8 cellular contexts compared by ENCODE assay signal in genomic region chr10:19815478-19816419, GRCh38. TPM values are rescaled to one million over a fixed set of nuclear protein-coding genes. Genes with fewer than 3 reads are reported as not detected.
DNase-seq lines count a peak whose midpoint lies in the region; ATAC-seq, FAIRE-seq and TF ChIP-seq lines count a peak whose summit lies in the region.

No MANE protein-coding gene starts in this region.

- in situ Hi-C loops in K562 (cut with MboI): no loop called here

- CTCF ChIA-PET in K562 (lab: Yijun Ruan, JAX; ENCODE audit: low intra/inter-chr PET ratio): no interaction called here

- FAIRE-seq in K562 (lab: Jason Lieb, UNC): no peak

- no peak for TF ChIP-seq EP300 in K562 (IDR thresholded peaks at IDR 0.05; ENCODE audit: low read length)

- 2% methylated on average over 22 of the region's 79 CpGs for WGBS in K562 (ENCODE audit: insufficient coverage, low coverage, missing lambda C conversion rate)

- POLR2A ChIA-PET in K562 (lab: Yijun Ruan, JAX): no interaction called here

- H3K79me2 ChIP-seq in K562 (ENCODE audit: control insufficient read depth, insufficient read depth, low read length): no peaks in the 10 kb centered on the region

- no peak overlapping the region for H3K27ac ChIP-seq in K562 (ENCODE audit: extremely low read depth, low read depth, low read length)

- H2AFZ ChIP-seq in K562 (ENCODE audit: low read depth, low read length): no peak overlapping the region

- no peak overlapping the region for H3K9ac ChIP-seq in K562 (ENCODE audit: insufficient read depth in 1 of 2, low read depth in 2 of 2, low read length in 2 of 2)

- H4K20me1 ChIP-seq in K562 (replicated peaks; ENCODE audit: control insufficient read depth, insufficient read depth, low read length): no peaks in the 10 kb centered on the region

- H3K9me1 ChIP-seq in K562 (ENCODE audit: control insufficient read depth, insufficient read depth, low read length): no peaks in the 10 kb centered on the region

- H3K9me3 ChIP-seq in K562 (replicated peaks; ENCODE audit: control insufficient read depth, insufficient read depth, low read depth, low read length): no peaks in the 10 kb centered on the region

- no peak for TF ChIP-seq POLR2A in K562 (conservative IDR thresholded peaks at IDR 0.05)

- DNase-seq in MV-4-11 (lab: John Stamatoyannopoulos, UW): peak; percentile 71
- peak in 1 of 4 experiments; percentile 8 for DNase-seq in K562 (ENCODE audit: extremely low read depth in 1 of 4, low spot score in 3 of 4)
- DNase-seq in renal cortical epithelial cell (ENCODE audit: low read depth): peak; percentile 36

- no peak overlapping the region for H3K4me3 ChIP-seq in K562
- H3K4me3 ChIP-seq in iPS-11a (ENCODE audit: low read depth, low read length): peak overlapping the region; percentile 91

- intact Hi-C loops in K562 (cut with micrococcal nuclease): no loop called here

- peaks cover 0 to 18% of the 10 kb centered on the region in 2 experiments; a peak in 2 of 5 replicates for H3K4me1 ChIP-seq in K562 (replicated peaks in 1 of 2; ENCODE audit: control insufficient read depth in 2 of 2, insufficient read depth in 2 of 2, low read length in 2 of 2)

- no peak for TF ChIP-seq RAD21 in K562 (CRISPR knock-in tag; conservative IDR thresholded peaks at IDR 0.05 in 1 of 2, IDR thresholded peaks at IDR 0.05 in 1 of 2)

- BruUV-seq in K562 (replicated peaks; lab: Mats Ljungman, UMichigan): no TSS peak

- no peak overlapping the region for H3K4me2 ChIP-seq in K562 (ENCODE audit: insufficient read depth, low read length)

- ATAC-seq in GM18907 (IDR thresholded peaks at IDR 0.05; ENCODE audit: unreplicated experiment): peak; percentile 42
- peak; percentile 61 for ATAC-seq in K562
- no peak for ATAC-seq in HG03378 (IDR thresholded peaks at IDR 0.05; ENCODE audit: unreplicated experiment)
- no peak for ATAC-seq in HG02884 (IDR thresholded peaks at IDR 0.05; ENCODE audit: unreplicated experiment)
- ATAC-seq in GM21367 (IDR thresholded peaks at IDR 0.05; ENCODE audit: unreplicated experiment): no peak

- H3K36me3 ChIP-seq in K562 (ENCODE audit: control insufficient read depth, insufficient read depth, low read length): no peaks in the 10 kb centered on the region

- TF ChIP-seq CTCF in K562 (IDR thresholded peaks at IDR 0.05 in 2 of 3, conservative IDR thresholded peaks at IDR 0.05 in 1 of 3; ENCODE audit: insufficient read depth in 2 of 3, low read depth in 1 of 3, low read length in 3 of 3): no peak

- H3K27me3 ChIP-seq in K562 (ENCODE audit: control insufficient read depth in 2 of 2, insufficient read depth in 2 of 2, low read length in 2 of 2): peaks cover 0 to 15% of the 10 kb centered on the region in 2 experiments; a peak in 3 of 5 replicates

TF ChIP-seq in K562, 482 proteins besides CTCF, POLR2A, EP300 and RAD21 (continues in another document):
- no peak for TF ChIP-seq TCF3 (CRISPR knock-in tag; IDR thresholded peaks at IDR 0.05)
- TF ChIP-seq NR2C2 (CRISPR knock-in tag; IDR thresholded peaks at IDR 0.05): no peak
- no peak for TF ChIP-seq NR2C2 (tag; IDR thresholded peaks at IDR 0.05)
- no peak for TF ChIP-seq CREB1 (IDR thresholded peaks at IDR 0.05)
- TF ChIP-seq CREB1 (CRISPR knock-in tag; IDR thresholded peaks at IDR 0.05): no peak
- no peak for TF ChIP-seq E2F5 (CRISPR knock-in tag; IDR thresholded peaks at IDR 0.05)
- TF ChIP-seq SIRT6 (IDR thresholded peaks at IDR 0.05; ENCODE audit: low read depth, low read length): no peak
- TF ChIP-seq ZNF263 (CRISPR knock-in tag; IDR thresholded peaks at IDR 0.05; ENCODE audit: borderline replicate concordance): peak; percentile 86
- TF ChIP-seq SMAD1 (IDR thresholded peaks at IDR 0.05; ENCODE audit: low read depth, low read length, partially characterized antibody): no peak
- no peak for TF ChIP-seq RFX5 (IDR thresholded peaks at IDR 0.05; ENCODE audit: low read depth, low read length)
- TF ChIP-seq ZBTB1 (CRISPR knock-in tag; IDR thresholded peaks at IDR 0.05; ENCODE audit: borderline replicate concordance, low read depth): 0 out of 2 replicates have a peak, but pooled peaks have one; percentile 32
- no peak for TF ChIP-seq BCOR (IDR thresholded peaks at IDR 0.05)
- no peak for TF ChIP-seq ZNF436 (CRISPR knock-in tag; IDR thresholded peaks at IDR 0.05)
- no peak for TF ChIP-seq NFXL1 (CRISPR knock-in tag; IDR thresholded peaks at IDR 0.05)
- TF ChIP-seq, protein P1, sequence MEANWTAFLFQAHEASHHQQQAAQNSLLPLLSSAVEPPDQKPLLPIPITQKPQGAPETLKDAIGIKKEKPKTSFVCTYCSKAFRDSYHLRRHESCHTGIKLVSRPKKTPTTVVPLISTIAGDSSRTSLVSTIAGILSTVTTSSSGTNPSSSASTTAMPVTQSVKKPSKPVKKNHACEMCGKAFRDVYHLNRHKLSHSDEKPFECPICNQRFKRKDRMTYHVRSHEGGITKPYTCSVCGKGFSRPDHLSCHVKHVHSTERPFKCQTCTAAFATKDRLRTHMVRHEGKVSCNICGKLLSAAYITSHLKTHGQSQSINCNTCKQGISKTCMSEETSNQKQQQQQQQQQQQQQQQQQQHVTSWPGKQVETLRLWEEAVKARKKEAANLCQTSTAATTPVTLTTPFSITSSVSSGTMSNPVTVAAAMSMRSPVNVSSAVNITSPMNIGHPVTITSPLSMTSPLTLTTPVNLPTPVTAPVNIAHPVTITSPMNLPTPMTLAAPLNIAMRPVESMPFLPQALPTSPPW (CRISPR knock-in tag; IDR thresholded peaks at IDR 0.05): 0 out of 2 replicates have a peak, but pooled peaks have one; percentile 15
- TF ChIP-seq, protein P2, sequence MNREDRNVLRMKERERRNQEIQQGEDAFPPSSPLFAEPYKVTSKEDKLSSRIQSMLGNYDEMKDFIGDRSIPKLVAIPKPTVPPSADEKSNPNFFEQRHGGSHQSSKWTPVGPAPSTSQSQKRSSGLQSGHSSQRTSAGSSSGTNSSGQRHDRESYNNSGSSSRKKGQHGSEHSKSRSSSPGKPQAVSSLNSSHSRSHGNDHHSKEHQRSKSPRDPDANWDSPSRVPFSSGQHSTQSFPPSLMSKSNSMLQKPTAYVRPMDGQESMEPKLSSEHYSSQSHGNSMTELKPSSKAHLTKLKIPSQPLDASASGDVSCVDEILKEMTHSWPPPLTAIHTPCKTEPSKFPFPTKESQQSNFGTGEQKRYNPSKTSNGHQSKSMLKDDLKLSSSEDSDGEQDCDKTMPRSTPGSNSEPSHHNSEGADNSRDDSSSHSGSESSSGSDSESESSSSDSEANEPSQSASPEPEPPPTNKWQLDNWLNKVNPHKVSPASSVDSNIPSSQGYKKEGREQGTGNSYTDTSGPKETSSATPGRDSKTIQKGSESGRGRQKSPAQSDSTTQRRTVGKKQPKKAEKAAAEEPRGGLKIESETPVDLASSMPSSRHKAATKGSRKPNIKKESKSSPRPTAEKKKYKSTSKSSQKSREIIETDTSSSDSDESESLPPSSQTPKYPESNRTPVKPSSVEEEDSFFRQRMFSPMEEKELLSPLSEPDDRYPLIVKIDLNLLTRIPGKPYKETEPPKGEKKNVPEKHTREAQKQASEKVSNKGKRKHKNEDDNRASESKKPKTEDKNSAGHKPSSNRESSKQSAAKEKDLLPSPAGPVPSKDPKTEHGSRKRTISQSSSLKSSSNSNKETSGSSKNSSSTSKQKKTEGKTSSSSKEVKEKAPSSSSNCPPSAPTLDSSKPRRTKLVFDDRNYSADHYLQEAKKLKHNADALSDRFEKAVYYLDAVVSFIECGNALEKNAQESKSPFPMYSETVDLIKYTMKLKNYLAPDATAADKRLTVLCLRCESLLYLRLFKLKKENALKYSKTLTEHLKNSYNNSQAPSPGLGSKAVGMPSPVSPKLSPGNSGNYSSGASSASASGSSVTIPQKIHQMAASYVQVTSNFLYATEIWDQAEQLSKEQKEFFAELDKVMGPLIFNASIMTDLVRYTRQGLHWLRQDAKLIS (CRISPR knock-in tag; IDR thresholded peaks at IDR 0.05): 0 out of 2 replicates have a peak, but pooled peaks have one; percentile 49
- TF ChIP-seq FOSL1 (tag; conservative IDR thresholded peaks at IDR 0.05): no peak
- no peak for TF ChIP-seq SMARCB1 (IDR thresholded peaks at IDR 0.05; ENCODE audit: insufficient read length, low read depth)
- TF ChIP-seq GTF2A2 (tag; IDR thresholded peaks at IDR 0.05): no peak
- no peak for TF ChIP-seq RBM15 (IDR thresholded peaks at IDR 0.05; ENCODE audit: insufficient read depth, low read length)
- no peak for TF ChIP-seq MYC (IDR thresholded peaks at IDR 0.05; ENCODE audit: low read depth, low read length)
- TF ChIP-seq MYC (CRISPR knock-in tag; IDR thresholded peaks at IDR 0.05; ENCODE audit: borderline replicate concordance, low read depth): no peak
- 0 out of 2 replicates have a peak, but pooled peaks have one; percentile 43 for TF ChIP-seq ZNF282 (CRISPR knock-in tag; IDR thresholded peaks at IDR 0.05)

RNA-seq across cellular contexts. Expression of gene PLXDC2, which starts 0.5 kb away (rescaled TPM):
- not detected in 2 replicates for total RNA-seq in K562 (2011; cell fraction: chromatin; rRNA removed; ENCODE audit: low replicate concordance)
- not detected in 2 replicates for total RNA-seq in K562 (2011; cell fraction: nucleolus; rRNA removed)
- not detected in 2 replicates for total RNA-seq in K562 (2011; cell fraction: nucleoplasm; rRNA removed)
- 0.04 TPM in 1 of 2 replicates, not detected in the other for total RNA-seq in K562 (2014; rRNA removed)
- total RNA-seq in K562 (2014; rRNA removed; fragmentation: Illumina TruSeq; extraction: Trizol): 0.13 TPM in 1 of 2 replicates, not detected in the other
- 0.15 and 0.33 TPM in 2 replicates for total RNA-seq in K562 (2015; rRNA removed; fragmentation: Illumina TruSeq; extraction: Trizol)
- 0.09 and 0.16 TPM in 2 replicates for total RNA-seq in K562 (2021)
- 0.11 and 1.3 TPM in 2 replicates for polyA plus RNA-seq in K562 (2011; rRNA removed)
- 0.16 and 0.96 TPM in 2 replicates for polyA plus RNA-seq in K562 (2011; cell fraction: cytosol; rRNA removed)
- 0.26 and 1.5 TPM in 2 replicates for polyA plus RNA-seq in K562 (2011; cell fraction: nucleus; rRNA removed)
- polyA plus RNA-seq in K562 (2012): 0.03 and 0.08 TPM in 2 replicates
- 0.09 and 0.10 TPM in 2 replicates for polyA plus RNA-seq in K562 (2014; fragmentation: Illumina TruSeq; extraction: Trizol)
- under 1 TPM; 0.01 to 0.06 TPM for polyA plus RNA-seq in K562 (2014; fragmentation: Nextera tagmentation; extraction: Ambion mirVana)
- not detected in 2 replicates for polyA plus RNA-seq in K562 (2014; rRNA removed)
- 0.28 and 2.8 TPM in 2 replicates for polyA minus RNA-seq in K562 (2011; rRNA and poly(A)+ RNA removed)
- polyA minus RNA-seq in K562 (2011; cell fraction: cytosol; rRNA and poly(A)+ RNA removed): 0.09 TPM in 1 of 2 replicates, not detected in the other
- polyA minus RNA-seq in K562 (2011; cell fraction: nucleus; rRNA and poly(A)+ RNA removed): 0.40 and 2.0 TPM in 2 replicates
- total RNA-seq in renal cortical epithelial cell: 4.3 and 7.8 TPM in 2 replicates

Comparison
In these comparisons a context has a peak if more than half of its experiments do, and no peak if none do; other contexts are left out.
1. ATAC-seq: peak in GM18907 (single experiment) and K562 (single experiment); none in HG03378 (single experiment), HG02884 (single experiment) and GM21367 (single experiment).